11 cellular contexts compared by ENCODE assay signal in the genomic region with DNA sequence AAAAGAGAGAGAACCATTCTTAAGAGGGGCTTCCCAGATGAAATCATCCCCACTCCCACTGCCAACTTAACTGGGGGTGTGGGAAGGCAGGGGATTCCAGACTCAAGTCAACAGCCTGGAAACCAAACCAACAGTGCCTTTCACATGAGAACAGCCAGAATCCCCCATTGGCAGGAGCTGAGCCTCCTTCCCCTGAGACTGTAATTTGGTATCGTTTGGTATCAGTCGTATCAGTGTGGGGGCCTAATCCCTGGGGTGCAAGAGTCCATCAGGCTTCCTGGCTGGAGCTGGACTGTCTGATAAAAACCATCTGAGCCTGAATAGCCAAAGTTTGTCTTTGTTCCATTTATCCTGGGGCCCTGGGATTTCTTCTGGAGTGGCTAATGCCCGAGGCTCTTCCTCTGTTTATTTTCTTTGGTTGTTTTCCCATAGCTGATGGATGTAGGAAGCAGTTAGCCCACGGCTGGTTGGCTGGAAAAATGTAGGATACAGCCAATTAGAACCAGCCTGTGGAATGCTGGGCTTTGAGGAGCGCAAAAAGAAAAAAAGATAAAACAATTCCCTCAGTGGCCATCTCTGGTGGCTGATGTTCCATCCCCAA.
DNase-seq lines count a peak whose midpoint lies in the region; ATAC-seq, FAIRE-seq and TF ChIP-seq lines count a peak whose summit lies in the region.
"Had no signal": no experiment of that assay in that cellular context is flagged by ENCODE, and none has a peak within 500 bp of the region (broad histone marks: within the 10 kb centered on the region; RNA-seq: fewer than 3 reads in every experiment).

No MANE protein-coding gene starts in this region.

- ATAC-seq in GM21825 (IDR thresholded peaks at IDR 0.05; ENCODE audit: unreplicated experiment) (no peak), HG02763 (IDR thresholded peaks at IDR 0.05; ENCODE audit: unreplicated experiment) (no peak)
- ATAC-seq: activated naive CD4-positive, alpha-beta T cell treated with anti-CD3 and anti-CD28 coated beads, Interleukin-2, amount 50 U/mL, for 72 hours; gastroesophageal sphincter had no signal

- H3K4me3 ChIP-seq in fibroblast of villous mesenchyme (ENCODE audit: low read depth, low read length) (no peak overlapping the region), skeletal muscle satellite cell (ENCODE audit: low read length) (peak overlapping the region; percentile 38)
- H3K4me3 ChIP-seq: gastroesophageal sphincter had no signal

- H3K27me3 Mint-ChIP-seq in activated CD4-positive, alpha-beta T cell treated with anti-CD3 and anti-CD28 coated beads, Interleukin-2, amount 10 ng/mL, durations not matched to agents 7 days and 5 days, result peaks cover 16% of the 10 kb centered on the region

- POLR2A ChIA-PET in activated CD4-positive, alpha-beta T cell treated with anti-CD3 and anti-CD28 coated beads, Interleukin-2, amount 10 ng/mL, durations not matched to agents 7 days and 5 days (lab: Charles Lee), result no interaction called here

- H3K36me3 ChIP-seq in skeletal muscle satellite cell (ENCODE audit: insufficient read depth, low read length), result no peaks in the 10 kb centered on the region
- H3K36me3 ChIP-seq: gastroesophageal sphincter had no signal

- no peaks in the 10 kb centered on the region for H3K9me3 ChIP-seq in skeletal muscle satellite cell (replicated peaks; ENCODE audit: low read length)
- H3K9me3 ChIP-seq: gastroesophageal sphincter had no signal

- H3K4me2 ChIP-seq in skeletal muscle satellite cell (ENCODE audit: low read length), result peak overlapping the region; percentile 15

- FAIRE-seq in GM12892 (lab: Jason Lieb, UNC), result no peak

- H3K9ac ChIP-seq in skeletal muscle satellite cell (ENCODE audit: low read depth, low read length), result peak overlapping the region; percentile 62

- DNase-seq in GOT3 (lab: John Stamatoyannopoulos, UW), result peak; percentile 23
- peak; percentile 72 for DNase-seq in T1000 (lab: John Stamatoyannopoulos, UW)
- peak; percentile 66 for DNase-seq in fibroblast of villous mesenchyme (ENCODE audit: low read depth)
- no peak for DNase-seq in GM12892 (ENCODE audit: insufficient read length)
- no peak for DNase-seq in activated CD4-positive, alpha-beta T cell treated with anti-CD3 and anti-CD28 coated beads, Interleukin-2, amount 10 ng/mL, durations not matched to agents 7 days and 5 days
- DNase-seq: naive B cell had no signal

- CTCF ChIA-PET in activated CD4-positive, alpha-beta T cell treated with anti-CD3 and anti-CD28 coated beads, Interleukin-2, amount 10 ng/mL, durations not matched to agents 7 days and 5 days (lab: Charles Lee), result interaction anchor here (0.6 kb wide), 2 partner anchors 71 to 202 kb away, joined by 3 read pairs; a partner anchor contains a TSS

- no peaks in the 10 kb centered on the region for H3K27me3 ChIP-seq in skeletal muscle satellite cell (ENCODE audit: control insufficient read depth, insufficient read depth, low read length)
- H3K27me3 ChIP-seq: gastroesophageal sphincter had no signal

- TF ChIP-seq CTCF in fibroblast of villous mesenchyme (IDR thresholded peaks at IDR 0.05; ENCODE audit: insufficient read depth, low read depth, low read length), result no peak

- TF ChIP-seq POLR2A in GM12892 (IDR thresholded peaks at IDR 0.05; ENCODE audit: low read depth, low read length), result no peak

- H3K4me3 Mint-ChIP-seq in activated CD4-positive, alpha-beta T cell treated with anti-CD3 and anti-CD28 coated beads, Interleukin-2, amount 10 ng/mL, durations not matched to agents 7 days and 5 days, result no peak overlapping the region
- H3K4me3 Mint-ChIP-seq: naive B cell had no signal

- peaks cover 51% of the 10 kb centered on the region for H3K4me1 ChIP-seq in skeletal muscle satellite cell (ENCODE audit: control insufficient read depth, insufficient read depth, low read length)

- no peaks in the 10 kb centered on the region for H3K36me3 Mint-ChIP-seq in activated CD4-positive, alpha-beta T cell treated with anti-CD3 and anti-CD28 coated beads, Interleukin-2, amount 10 ng/mL, durations not matched to agents 7 days and 5 days (ENCODE audit: low read depth)
- H3K36me3 Mint-ChIP-seq: activated naive CD4-positive, alpha-beta T cell treated with anti-CD3 and anti-CD28 coated beads, Interleukin-2, amount 50 U/mL, for 72 hours; naive B cell had no signal

- no peaks in the 10 kb centered on the region for H3K4me1 Mint-ChIP-seq in activated CD4-positive, alpha-beta T cell treated with anti-CD3 and anti-CD28 coated beads, Interleukin-2, amount 10 ng/mL, durations not matched to agents 7 days and 5 days
- H3K4me1 Mint-ChIP-seq: naive B cell had no signal

- H3K9me3 Mint-ChIP-seq in activated CD4-positive, alpha-beta T cell treated with anti-CD3 and anti-CD28 coated beads, Interleukin-2, amount 10 ng/mL, durations not matched to agents 7 days and 5 days, result no peaks in the 10 kb centered on the region
- H3K9me3 Mint-ChIP-seq: activated naive CD4-positive, alpha-beta T cell treated with anti-CD3 and anti-CD28 coated beads, Interleukin-2, amount 50 U/mL, for 72 hours had no signal

- no peak overlapping the region for H3K27ac Mint-ChIP-seq in activated CD4-positive, alpha-beta T cell treated with anti-CD3 and anti-CD28 coated beads, Interleukin-2, amount 10 ng/mL, durations not matched to agents 7 days and 5 days
- H3K27ac Mint-ChIP-seq: activated naive CD4-positive, alpha-beta T cell treated with anti-CD3 and anti-CD28 coated beads, Interleukin-2, amount 50 U/mL, for 72 hours; naive B cell had no signal

Comparison
In these comparisons a context has a peak if more than half of its experiments do, and no peak if none do; other contexts are left out.
1. DNase-seq: peak in GOT3 (single experiment), T1000 (single experiment) and fibroblast of villous mesenchyme (single experiment); none in GM12892 (single experiment) and activated CD4-positive, alpha-beta T cell treated with anti-CD3 and anti-CD28 coated beads, Interleukin-2, amount 10 ng/mL, durations not matched to agents 7 days and 5 days (single experiment).